Comparison of ENCODE assay signal across 16 cellular contexts in genomic region chr4:96317924-96318323, GRCh38.
DNase-seq lines count a peak whose midpoint lies in the region; ATAC-seq and TF ChIP-seq lines count a peak whose summit lies in the region.
"Had no signal": no experiment of that assay in that cellular context is flagged by ENCODE, and none has a peak within 500 bp of the region (broad histone marks: within the 10 kb centered on the region; RNA-seq: fewer than 3 reads in every experiment).

No MANE protein-coding gene starts in this region.

- H3K4me1 ChIP-seq in A673 (ENCODE audit: insufficient read depth, low read length, poor library complexity, severe bottlenecking) (no peaks in the 10 kb centered on the region), BE2C (peaks cover 25% of the 10 kb centered on the region), psoas muscle (no peaks in the 10 kb centered on the region), gastroesophageal sphincter (no peaks in the 10 kb centered on the region)
- H3K4me1 ChIP-seq: A549; BLaER1 treated with 17β-estradiol and CSF1 and Interleukin-3, amounts not matched to agents 10 nM and 100 nM; HAP-1 had no signal

- CTCF ChIA-PET in A673 (lab: Charles Lee), result no interaction called here

- TF ChIP-seq EP300 in gastroesophageal sphincter (IDR thresholded peaks at IDR 0.05), result no peak

- POLR2A ChIA-PET in A673 (lab: Charles Lee; ENCODE audit: low non-redundant PET), result no interaction called here

- no peaks in the 10 kb centered on the region for H3K9me3 ChIP-seq in A673 (ENCODE audit: low read depth, low read length, poor library complexity, severe bottlenecking)
- no peaks in the 10 kb centered on the region for H3K9me3 ChIP-seq in BE2C
- no peaks in the 10 kb centered on the region for H3K9me3 ChIP-seq in psoas muscle
- no peaks in the 10 kb centered on the region for H3K9me3 ChIP-seq in gastroesophageal sphincter
- H3K9me3 ChIP-seq: A549; BLaER1 treated with 17β-estradiol and CSF1 and Interleukin-3, amounts not matched to agents 10 nM and 100 nM; HAP-1 had no signal

- H3K36me3 ChIP-seq in A673 (ENCODE audit: insufficient read depth, low read length, poor library complexity, severe bottlenecking) (no peaks in the 10 kb centered on the region), BE2C (no peaks in the 10 kb centered on the region), psoas muscle (ENCODE audit: insufficient read depth in 1 of 2, low read depth in 1 of 2) (no peaks in the 10 kb centered on the region), gastroesophageal sphincter (no peaks in the 10 kb centered on the region)
- H3K36me3 ChIP-seq: BLaER1 treated with 17β-estradiol and CSF1 and Interleukin-3, amounts not matched to agents 10 nM and 100 nM; HAP-1 had no signal

- WGBS in psoas muscle, 3 donors, result 17 to 21% (median 19%) methylated on average over 7 of the region's 7 CpGs
- WGBS in gastroesophageal sphincter (ENCODE audit: low coverage in 1 of 2), 2 donors, result 65 to 75% methylated on average over 6 to 7 of the region's 7 CpGs

- H3K27me3 ChIP-seq in A673 (replicated peaks; ENCODE audit: insufficient read depth, low read depth, low read length, poor library complexity) (no peaks in the 10 kb centered on the region), BE2C (no peaks in the 10 kb centered on the region), psoas muscle (ENCODE audit: insufficient read depth in 3 of 3, low read length in 2 of 3) (no peaks in the 10 kb centered on the region), gastroesophageal sphincter (no peaks in the 10 kb centered on the region), dorsolateral prefrontal cortex (no peaks in the 10 kb centered on the region)
- H3K27me3 ChIP-seq: BLaER1 treated with 17β-estradiol and CSF1 and Interleukin-3, amounts not matched to agents 10 nM and 100 nM had no signal

- no peak overlapping the region for H3K27ac ChIP-seq in A673 (ENCODE audit: low read depth, low read length, poor library complexity, severe bottlenecking)
- no peak overlapping the region for H3K27ac ChIP-seq in psoas muscle
- no peak overlapping the region for H3K27ac ChIP-seq in gastroesophageal sphincter
- H3K27ac ChIP-seq in dorsolateral prefrontal cortex, result no peak overlapping the region
- H3K27ac ChIP-seq: A549; BLaER1 treated with 17β-estradiol and CSF1 and Interleukin-3, amounts not matched to agents 10 nM and 100 nM had no signal

- DNase-seq in A673 (ENCODE audit: low spot score) (peak; percentile 0), BE2C (peak; percentile 53), head of caudate nucleus (peak in 34 of 42 donors; percentile 4 to 72 (median 34)), psoas muscle (no peak), dorsolateral prefrontal cortex (no peak)
- DNase-seq: 8988T; CD4-positive, alpha-beta T cell; CD8-positive, alpha-beta memory T cell; DMS153; DND-41; GOT3; HFFc6 had no signal

- TF ChIP-seq CTCF in A673 (conservative IDR thresholded peaks at IDR 0.05; ENCODE audit: low read depth, low read length) (no peak), BE2C (IDR thresholded peaks at IDR 0.05; ENCODE audit: low read depth, low read length) (no peak), psoas muscle (IDR thresholded peaks at IDR 0.05) (no peak), gastroesophageal sphincter (IDR thresholded peaks at IDR 0.05) (no peak), dorsolateral prefrontal cortex (IDR thresholded peaks at IDR 0.05 in 54 of 56, conservative IDR thresholded peaks at IDR 0.05 in 2 of 56; ENCODE audit: low read depth in 1 of 56, partially characterized antibody in 56 of 56) (no peak)

- no TSS peak for BruUV-seq in A673 (replicated peaks; lab: Mats Ljungman, UMichigan)

- TF ChIP-seq POLR2A in gastroesophageal sphincter (IDR thresholded peaks at IDR 0.05), result no peak

- intact Hi-C loops in A673 (cut with micrococcal nuclease; ENCODE audit: unreplicated experiment), result no loop called here
- intact Hi-C loops in head of caudate nucleus (cut with DNase I), result no loop called here
- intact Hi-C loops in psoas muscle (cut with DNase I), result no loop called here
- intact Hi-C loops in dorsolateral prefrontal cortex (cut with DNase I), result no loop called here

- H3K4me3 ChIP-seq in A673 (ENCODE audit: low read depth, low read length, poor library complexity, severe bottlenecking) (no peak overlapping the region), BE2C (ENCODE audit: low read depth, low read length) (peak overlapping the region; percentile 7; the same call in 1 of the 2 replicates), psoas muscle (no peak overlapping the region), gastroesophageal sphincter (no peak overlapping the region), dorsolateral prefrontal cortex (no peak overlapping the region)
- H3K4me3 ChIP-seq: A549; BLaER1 treated with 17β-estradiol and CSF1 and Interleukin-3, amounts not matched to agents 10 nM and 100 nM; HAP-1 had no signal

- ATAC-seq in psoas muscle, result no peak
- ATAC-seq in gastroesophageal sphincter, result no peak
- ATAC-seq: A549 had no signal

Comparison
In these comparisons a context has a peak if more than half of its experiments do, and no peak if none do; other contexts are left out.
1. DNase-seq: peak in A673 (single experiment), BE2C (single experiment) and head of caudate nucleus (34 of 42); none in psoas muscle (0 of 2) and dorsolateral prefrontal cortex (0 of 10).